In the genomic region with DNA sequence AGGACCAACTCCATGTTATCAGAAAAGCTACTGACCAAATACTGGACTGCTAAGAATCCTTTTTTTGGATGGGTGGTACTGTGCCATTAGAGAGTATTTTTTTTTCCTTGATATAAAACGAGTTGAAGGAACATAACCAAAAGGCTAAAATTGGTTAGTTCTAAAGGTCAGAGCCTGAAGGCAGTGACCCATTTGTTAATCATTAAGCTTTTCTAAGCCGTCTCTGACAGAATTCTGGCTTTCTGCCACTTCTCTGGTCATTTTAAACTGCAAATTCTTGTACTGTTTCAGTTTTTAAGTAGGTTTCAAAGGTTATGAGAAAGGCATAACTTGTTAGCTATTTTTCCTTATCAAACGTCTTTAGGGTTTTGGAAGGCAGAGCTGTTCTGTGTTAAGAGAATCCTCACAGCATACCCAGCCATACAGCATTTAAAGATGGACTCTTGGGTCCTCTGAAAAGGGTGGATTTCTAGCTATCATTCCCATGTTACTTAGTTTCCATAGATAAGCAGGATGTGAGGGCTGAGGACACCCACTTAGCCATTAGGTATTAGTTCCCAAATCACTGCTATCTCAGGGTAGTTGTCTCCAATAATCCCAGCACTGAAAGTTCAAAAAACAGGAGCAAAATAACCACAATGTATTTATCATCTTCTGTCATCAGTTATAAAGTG, we compare ENCODE assay signal across 8 cellular contexts.
DNase-seq lines count a peak whose midpoint lies in the region; ATAC-seq and TF ChIP-seq lines count a peak whose summit lies in the region.

No MANE protein-coding gene starts in this region.

- intact Hi-C loops in colonic mucosa (cut with DNase I), result loop anchor here (5.0 to 10.0 kb wide), 3 partner anchors 149 to 524 kb away; a partner anchor contains a TSS

- TF ChIP-seq CTCF in HL-60 (IDR thresholded peaks at IDR 0.05; ENCODE audit: insufficient read depth, low read length), result no peak
- no peak for TF ChIP-seq CTCF in colonic mucosa (IDR thresholded peaks at IDR 0.05)
- no peak for TF ChIP-seq CTCF in neutrophil (IDR thresholded peaks at IDR 0.05)

- ATAC-seq in GM21381 (IDR thresholded peaks at IDR 0.05; ENCODE audit: unreplicated experiment), result peak; percentile 43

- H3K9ac ChIP-seq in colonic mucosa (ENCODE audit: low read depth in 2 of 2, low read length in 2 of 2), result peak overlapping the region in 1 of 2 donors; percentile 82

- H3K4me1 ChIP-seq in colonic mucosa, result peaks cover 7% of the 10 kb centered on the region
- H3K4me1 ChIP-seq in neutrophil (ENCODE audit: control insufficient read depth in 1 of 2, insufficient read depth in 1 of 2, low read depth in 1 of 2, low read length in 1 of 2), result peaks cover 58 to 67% of the 10 kb centered on the region in 2 experiments

- H3K27ac ChIP-seq in HL-60 (replicated peaks), result peak overlapping the region; percentile 99
- peak overlapping the region; percentile 81 for H3K27ac ChIP-seq in colonic mucosa
- H3K27ac ChIP-seq in neutrophil, result peak overlapping the region; percentile 68

- H3K36me3 ChIP-seq in colonic mucosa, result no peaks in the 10 kb centered on the region
- no peaks in the 10 kb centered on the region for H3K36me3 ChIP-seq in neutrophil

- H3K4me3 ChIP-seq in HL-60 (replicated peaks; ENCODE audit: insufficient read depth, low read length), result no peak overlapping the region
- no peak overlapping the region for H3K4me3 ChIP-seq in colonic mucosa
- no peak overlapping the region for H3K4me3 ChIP-seq in neutrophil (ENCODE audit: low read depth in 1 of 2, low read length in 1 of 2)

- DNase-seq in DMS53 (lab: John Stamatoyannopoulos, UW) (peak; percentile 68), HL-60 (ENCODE audit: low read depth in 1 of 2, low spot score in 1 of 2) (no peak), colonic mucosa (peak; percentile 64), GF-D8 (lab: John Stamatoyannopoulos, UW) (no peak), HuH-7.5 (ENCODE audit: low spot score) (no peak), COLO668 (lab: John Stamatoyannopoulos, UW; ENCODE audit: unreplicated experiment) (no peak)

- no peaks in the 10 kb centered on the region for H3K9me3 ChIP-seq in colonic mucosa
- H3K9me3 ChIP-seq in neutrophil, result no peaks in the 10 kb centered on the region

- H3K27me3 ChIP-seq in HL-60 (ENCODE audit: insufficient read depth, poor library complexity, severe bottlenecking), result no peaks in the 10 kb centered on the region
- H3K27me3 ChIP-seq in colonic mucosa, result no peaks in the 10 kb centered on the region
- H3K27me3 ChIP-seq in neutrophil, result no peaks in the 10 kb centered on the region

Comparison
In these comparisons a context has a peak if more than half of its experiments do, and no peak if none do; other contexts are left out.
1. DNase-seq: peak in DMS53 (single experiment) and colonic mucosa (single experiment); none in HL-60 (0 of 2), GF-D8 (single experiment), HuH-7.5 (single experiment) and COLO668 (single experiment).
2. Peak in every context shown above with its lines, with median percentiles within 50 percentile points of each other: H3K27ac ChIP-seq.